In genomic region chr22:26903030-26903856, GRCh38 we compare ENCODE assay signal across 10 cellular contexts.
DNase-seq lines count a peak whose midpoint lies in the region; ATAC-seq, FAIRE-seq and TF ChIP-seq lines count a peak whose summit lies in the region.
"Had no signal": no experiment of that assay in that cellular context is flagged by ENCODE, and none has a peak within 500 bp of the region (broad histone marks: within the 10 kb centered on the region; RNA-seq: fewer than 3 reads in every experiment).

No MANE protein-coding gene starts in this region.

- no peak overlapping the region for H3K18ac ChIP-seq in trophoblast cell (ENCODE audit: low read length)

- no peaks in the 10 kb centered on the region for H3K9me2 ChIP-seq in OCI-LY7 (ENCODE audit: insufficient read depth, low read length)

- peak; percentile 21 for ATAC-seq in left ventricle myocardium superior

- peak; percentile 6 for DNase-seq in G401 (ENCODE audit: low spot score)
- DNase-seq in OCI-LY7 (ENCODE audit: low spot score), result peak; percentile 1
- DNase-seq in left ventricle myocardium superior, result no peak
- no peak for DNase-seq in trophoblast cell
- DNase-seq in central memory CD4-positive, alpha-beta T cell, result no peak
- no peak for DNase-seq in activated CD8-positive, alpha-beta memory T cell treated with anti-CD3 and anti-CD28 coated beads, Interleukin-2, amount 50 U/mL, for 4 hours
- DNase-seq in GM19239 (ENCODE audit: insufficient read length, low spot score), result no peak
- DNase-seq in NCI-H748 treated with DMSO at 0.1 percent for 48 hours (lab: John Stamatoyannopoulos, UW), result no peak
- DNase-seq: GF-D8, midbrain had no signal

- H3K4me3 ChIP-seq in OCI-LY7 (ENCODE audit: low read depth, low read length, poor library complexity, severe bottlenecking) (no peak overlapping the region), trophoblast cell (ENCODE audit: low read depth, low read length) (no peak overlapping the region)

- WGBS in trophoblast cell (ENCODE audit: extremely low coverage, insufficient coverage, insufficient read length), result no CpG with 5 or more reads among the region's 36 CpGs

- H3K4me2 ChIP-seq in OCI-LY7 (ENCODE audit: low read length) (peak overlapping the region; percentile 6; the same call in 1 of the 2 replicates), trophoblast cell (ENCODE audit: low read length) (peak overlapping the region; percentile 45)

- no peak overlapping the region for H3K9ac ChIP-seq in trophoblast cell (ENCODE audit: low read length)

- H2AK5ac ChIP-seq in trophoblast cell (ENCODE audit: low read length), result no peak overlapping the region

- H4K8ac ChIP-seq in trophoblast cell (ENCODE audit: low read depth, low read length), result no peak overlapping the region

- CTCF ChIA-PET in OCI-LY7 (lab: Charles Lee; ENCODE audit: unreplicated experiment), result no interaction called here

- H3K4me1 ChIP-seq in OCI-LY7 (ENCODE audit: insufficient read depth, low read length, poor library complexity, severe bottlenecking), result no peaks in the 10 kb centered on the region
- peaks cover 0 to 4% of the 10 kb centered on the region in 2 experiments for H3K4me1 ChIP-seq in trophoblast cell (ENCODE audit: control insufficient read depth in 1 of 2, insufficient read depth in 2 of 2, low read length in 2 of 2)

- no peak for FAIRE-seq in GM19239 (lab: Jason Lieb, UNC)

- H3K9me3 ChIP-seq in OCI-LY7 (ENCODE audit: low read length), result no peaks in the 10 kb centered on the region
- H3K9me3 ChIP-seq in trophoblast cell (ENCODE audit: insufficient read depth, low read depth, low read length), result no peaks in the 10 kb centered on the region

- H3K23ac ChIP-seq in trophoblast cell (ENCODE audit: low read length), result no peak overlapping the region

- TF ChIP-seq CTCF in OCI-LY7 (conservative IDR thresholded peaks at IDR 0.05; ENCODE audit: low read length), result no peak

- no peak overlapping the region for H4K91ac ChIP-seq in trophoblast cell (ENCODE audit: low read depth, low read length)

- H3K79me1 ChIP-seq in trophoblast cell (ENCODE audit: low read length), result no peaks in the 10 kb centered on the region

- no peak overlapping the region for H4K12ac ChIP-seq in trophoblast cell (ENCODE audit: low read depth, low read length)

- peaks cover 6% of the 10 kb centered on the region for H3K27me3 ChIP-seq in trophoblast cell (ENCODE audit: insufficient read depth, low read length)

- no peak overlapping the region for H2BK5ac ChIP-seq in trophoblast cell (ENCODE audit: low read depth, low read length, poor library complexity)

- no peaks in the 10 kb centered on the region for H3K79me2 ChIP-seq in OCI-LY7 (ENCODE audit: insufficient read depth, low read depth, low read length)
- no peaks in the 10 kb centered on the region for H3K79me2 ChIP-seq in trophoblast cell (ENCODE audit: control insufficient read depth, insufficient read depth, low read length, poor library complexity)

- H2AFZ ChIP-seq in OCI-LY7 (ENCODE audit: low read length) (no peak overlapping the region), trophoblast cell (ENCODE audit: insufficient read depth, low read length, poor library complexity) (no peak overlapping the region)

- no peak overlapping the region for H3K14ac ChIP-seq in trophoblast cell (ENCODE audit: low read length)

- no peak overlapping the region for H2BK12ac ChIP-seq in trophoblast cell (ENCODE audit: low read length)

- H3K27ac ChIP-seq in OCI-LY7 (ENCODE audit: low read depth, low read length, poor library complexity, severe bottlenecking) (no peak overlapping the region), trophoblast cell (ENCODE audit: low read depth, low read length) (no peak overlapping the region)

- no TSS peak for BruUV-seq in OCI-LY7 (replicated peaks; lab: Mats Ljungman, UMichigan)

- no peak overlapping the region for H2BK120ac ChIP-seq in trophoblast cell (ENCODE audit: insufficient read depth, low read length, poor library complexity)

- H3K4ac ChIP-seq in trophoblast cell (ENCODE audit: low read depth, low read length), result no peak overlapping the region

- intact Hi-C loops in OCI-LY7 (cut with micrococcal nuclease; ENCODE audit: unreplicated experiment) (no loop called here), left ventricle myocardium superior (cut with micrococcal nuclease) (no loop called here)

- H4K20me1 ChIP-seq in OCI-LY7 (ENCODE audit: insufficient read depth, low read length), result no peaks in the 10 kb centered on the region

- no peaks in the 10 kb centered on the region for H3K36me3 ChIP-seq in OCI-LY7 (ENCODE audit: insufficient read depth, low read length)
- no peaks in the 10 kb centered on the region for H3K36me3 ChIP-seq in trophoblast cell (ENCODE audit: control insufficient read depth in 1 of 2, insufficient read depth in 2 of 2, low read length in 2 of 2)

- POLR2A ChIA-PET in OCI-LY7 (lab: Charles Lee), result no interaction called here

- in situ Hi-C loops in G401 (cut with HindIII; ENCODE audit: low sequenced_read_pairs), result no loop called here

Comparison
In these comparisons a context has a peak if more than half of its experiments do, and no peak if none do; other contexts are left out.
1. DNase-seq: peak in G401 (single experiment) and OCI-LY7 (single experiment); none in left ventricle myocardium superior (single experiment), trophoblast cell (0 of 2), central memory CD4-positive, alpha-beta T cell (single experiment), activated CD8-positive, alpha-beta memory T cell treated with anti-CD3 and anti-CD28 coated beads, Interleukin-2, amount 50 U/mL, for 4 hours (single experiment), GM19239 (single experiment) and NCI-H748 treated with DMSO at 0.1 percent for 48 hours (single experiment).